Comparison of ENCODE assay signal across 9 cellular contexts in genomic region chr11:44305643-44306468, GRCh38. TPM values are rescaled to one million over a fixed set of nuclear protein-coding genes. Genes with fewer than 3 reads are reported as not detected.
DNase-seq lines count a peak whose midpoint lies in the region; ATAC-seq, FAIRE-seq and TF ChIP-seq lines count a peak whose summit lies in the region.
"Had no signal": no experiment of that assay in that cellular context is flagged by ENCODE, and none has a peak within 500 bp of the region (broad histone marks: within the 10 kb centered on the region; RNA-seq: fewer than 3 reads in every experiment).

No MANE protein-coding gene starts in this region.

- ATAC-seq in activated T-helper 17 cell treated with anti-CD3 and anti-CD28 coated beads, Interleukin-2, amount 50 U/mL, for 72 hours (replicated peaks), result peak; percentile 42

- H3K36me3 Mint-ChIP-seq in activated T-helper 17 cell treated with anti-CD3 and anti-CD28 coated beads, Interleukin-2, amount 50 U/mL, for 72 hours (ENCODE audit: low read depth), result no peaks in the 10 kb centered on the region

- H3K4me3 Mint-ChIP-seq in activated T-helper 17 cell treated with anti-CD3 and anti-CD28 coated beads, Interleukin-2, amount 50 U/mL, for 72 hours, result peak overlapping the region; percentile 85

- peaks cover 89% of the 10 kb centered on the region for H3K27me3 ChIP-seq in kidney epithelial cell (ENCODE audit: control insufficient read depth, insufficient read depth, low read length)

- H3K9me3 Mint-ChIP-seq in activated T-helper 17 cell treated with anti-CD3 and anti-CD28 coated beads, Interleukin-2, amount 50 U/mL, for 72 hours, result no peaks in the 10 kb centered on the region

- FAIRE-seq in frontal cortex (lab: Jason Lieb, UNC), result no peak

- peaks cover 71% of the 10 kb centered on the region for H3K27me3 Mint-ChIP-seq in activated T-helper 17 cell treated with anti-CD3 and anti-CD28 coated beads, Interleukin-2, amount 50 U/mL, for 72 hours

- H3K36me3 ChIP-seq in kidney epithelial cell (ENCODE audit: control insufficient read depth, insufficient read depth, low read length), result no peaks in the 10 kb centered on the region

- POLR2A ChIA-PET in RWPE1 (lab: Yijun Ruan, JAX; ENCODE audit: low non-redundant PET), result no interaction called here

- no peak for DNase-seq in HFF-Myc (ENCODE audit: extremely low read depth, low read depth)
- no peak for DNase-seq in kidney epithelial cell (ENCODE audit: low read depth)
- DNase-seq in stimulated activated CD8-positive, alpha-beta memory T cell treated with anti-CD3 and anti-CD28 coated beads, Interleukin-12 subunit alpha, Interleukin-12 subunit beta, amount 100 ng/mL, for 1 hour (ENCODE audit: low read depth), result peak; percentile 4
- no peak for DNase-seq in D341Med (ENCODE audit: low spot score)
- no peak for DNase-seq in NCI-H187 (lab: John Stamatoyannopoulos, UW)
- DNase-seq in RWPE1 (ENCODE audit: low spot score), result no peak
- DNase-seq in frontal cortex (ENCODE audit: low spot score in 2 of 2), result no peak

- H3K4me1 Mint-ChIP-seq in activated T-helper 17 cell treated with anti-CD3 and anti-CD28 coated beads, Interleukin-2, amount 50 U/mL, for 72 hours, result peaks cover 6% of the 10 kb centered on the region

- H3K4me3 ChIP-seq in HFF-Myc (replicated peaks; ENCODE audit: low read depth, low read length), result peak overlapping the region; percentile 39
- peak overlapping the region; percentile 37 for H3K4me3 ChIP-seq in kidney epithelial cell (ENCODE audit: low read depth, low read length)

- CTCF ChIA-PET in RWPE1 (lab: Yijun Ruan, JAX), result no interaction called here

- TF ChIP-seq CTCF in HFF-Myc (IDR thresholded peaks at IDR 0.05; ENCODE audit: low read depth, low read length, missing control alignments), result no peak
- TF ChIP-seq CTCF in kidney epithelial cell (IDR thresholded peaks at IDR 0.05; ENCODE audit: insufficient read depth, low read length, poor library complexity, severe bottlenecking), result no peak
- no peak for TF ChIP-seq CTCF in RWPE1 (conservative IDR thresholded peaks at IDR 0.05; ENCODE audit: low read depth)

- no peak overlapping the region for H3K27ac ChIP-seq in RWPE1

- H3K27ac Mint-ChIP-seq in activated T-helper 17 cell treated with anti-CD3 and anti-CD28 coated beads, Interleukin-2, amount 50 U/mL, for 72 hours, result no peak overlapping the region

RNA-seq across cellular contexts. Expression of gene ALX4, which starts 4.1 kb away (rescaled TPM):
- total RNA-seq in activated T-helper 17 cell treated with anti-CD3 and anti-CD28 coated beads, Interleukin-2, amount 50 U/mL, for 72 hours, result not detected
- total RNA-seq in kidney epithelial cell (not detected in 2 replicates), frontal cortex (1.2 TPM)
- total RNA-seq: RPMI7951 had no signal
